In genomic region chr5:54419573-54420423, GRCh38 we compare ENCODE assay signal across 10 cellular contexts. TPM values are rescaled to one million over a fixed set of nuclear protein-coding genes. Genes with fewer than 3 reads are reported as not detected.
DNase-seq lines count a peak whose midpoint lies in the region; ATAC-seq, FAIRE-seq and TF ChIP-seq lines count a peak whose summit lies in the region.
"Not testable (repeated sequence)": the region's sequence is repeated elsewhere in the genome, so short reads cannot be mapped to it uniquely, and the experiment has no call there.
"Had no signal": no experiment of that assay in that cellular context is flagged by ENCODE, and none has a peak within 500 bp of the region (broad histone marks: within the 10 kb centered on the region; RNA-seq: fewer than 3 reads in every experiment).

No MANE protein-coding gene starts in this region.

- peak; percentile 86 for ATAC-seq in GM21515 (IDR thresholded peaks at IDR 0.05; ENCODE audit: unreplicated experiment)
- peak; percentile 47 for ATAC-seq in activated CD8-positive, alpha-beta memory T cell treated with anti-CD3 and anti-CD28 coated beads, Interleukin-2, amount 10 ng/mL, durations not matched to agents 7 days and 5 days
- peak; percentile 69 for ATAC-seq in lung (ENCODE audit: insufficient read depth, low FRiP score)

- TF ChIP-seq POLR2A in esophagus squamous epithelium (IDR thresholded peaks at IDR 0.05), result not testable (repeated sequence)

- H3K4me2 ChIP-seq in Loucy (ENCODE audit: low read depth, low read length, poor library complexity, severe bottlenecking), result not testable (repeated sequence)

- not testable (repeated sequence) for H3F3A ChIP-seq in Loucy (ENCODE audit: low read depth)

- intact Hi-C loops in esophagus squamous epithelium (cut with DNase I), result loop anchor here (10.0 kb wide), 1 partner anchor 175 kb away; no protein-coding TSS in a partner anchor

- H2AFZ ChIP-seq in Loucy (ENCODE audit: low read length), result not testable (repeated sequence)

- not testable (repeated sequence) for H3K36me3 Mint-ChIP-seq in activated CD8-positive, alpha-beta memory T cell treated with anti-CD3 and anti-CD28 coated beads, Interleukin-2, amount 10 ng/mL, durations not matched to agents 7 days and 5 days

- not testable (repeated sequence) for H3K9me2 ChIP-seq in Loucy (replicated peaks; ENCODE audit: low read depth, low read length)

- not testable (repeated sequence) for H3K27me3 ChIP-seq in Loucy (ENCODE audit: insufficient read depth, low read length, poor library complexity, severe bottlenecking); esophagus squamous epithelium; lung (ENCODE audit: control insufficient read depth, insufficient read depth)

- H3K27ac ChIP-seq in esophagus squamous epithelium; lung (ENCODE audit: low read depth in 1 of 2, low read length in 1 of 2): not testable (repeated sequence)

- not testable (repeated sequence) for DNase-seq in D721Med (ENCODE audit: insufficient read length, low spot score); activated CD8-positive, alpha-beta memory T cell treated with anti-CD3 and anti-CD28 coated beads, Interleukin-2, amount 10 ng/mL, durations not matched to agents 7 days and 5 days; esophagus squamous epithelium (lab: John Stamatoyannopoulos, UW); lung (ENCODE audit: low spot score)
- DNase-seq in NOMO-1 treated with dmso at 0.1 percent for 144 hours (lab: John Stamatoyannopoulos, UW; ENCODE audit: unreplicated experiment) (peak; percentile 9), superior temporal gyrus (ENCODE audit: extremely low spot score) (peak; percentile 87)

- H3K4me1 ChIP-seq in Loucy (ENCODE audit: insufficient read depth, low read length, poor library complexity, severe bottlenecking); lung (ENCODE audit: control insufficient read depth in 2 of 2, insufficient read depth in 2 of 2, low read length in 2 of 2): not testable (repeated sequence)
- H3K4me1 ChIP-seq in esophagus squamous epithelium, result peaks cover 0 to 16% (median 0%) of the 10 kb centered on the region in 3 donors

- not testable (repeated sequence) for H3K36me3 ChIP-seq in Loucy (ENCODE audit: insufficient read depth, low read length); esophagus squamous epithelium; lung (ENCODE audit: control insufficient read depth in 2 of 2, insufficient read depth in 2 of 2, low read length in 2 of 2)

- CTCF ChIA-PET in activated CD8-positive, alpha-beta memory T cell treated with anti-CD3 and anti-CD28 coated beads, Interleukin-2, amount 10 ng/mL, durations not matched to agents 7 days and 5 days (lab: Charles Lee), result interaction anchor here (0.6 to 1.3 kb wide), 18 partner anchors 9 to 851 kb away, joined by 3 to 20 read pairs (median 4); no protein-coding TSS in a partner anchor

- H3K9me3 Mint-ChIP-seq in activated CD8-positive, alpha-beta memory T cell treated with anti-CD3 and anti-CD28 coated beads, Interleukin-2, amount 10 ng/mL, durations not matched to agents 7 days and 5 days (ENCODE audit: low read depth), result not testable (repeated sequence)

- not testable (repeated sequence) for H3K9me3 ChIP-seq in Loucy (ENCODE audit: insufficient read depth, low read depth, low read length); esophagus squamous epithelium; lung (ENCODE audit: control insufficient read depth in 2 of 2, insufficient read depth in 1 of 2, low read length in 1 of 2)

- H3K9ac ChIP-seq in Loucy (ENCODE audit: low read depth, low read length, poor library complexity, severe bottlenecking), result not testable (repeated sequence)

- H3K27ac Mint-ChIP-seq in activated CD8-positive, alpha-beta memory T cell treated with anti-CD3 and anti-CD28 coated beads, Interleukin-2, amount 10 ng/mL, durations not matched to agents 7 days and 5 days, result not testable (repeated sequence)

- not testable (repeated sequence) for FAIRE-seq in D721Med (lab: Jason Lieb, UNC)

- not testable (repeated sequence) for H3K79me2 ChIP-seq in Loucy (ENCODE audit: insufficient read depth, low read length)

- not testable (repeated sequence) for H3K4me3 Mint-ChIP-seq in activated CD8-positive, alpha-beta memory T cell treated with anti-CD3 and anti-CD28 coated beads, Interleukin-2, amount 10 ng/mL, durations not matched to agents 7 days and 5 days

- H3K4me3 ChIP-seq in Loucy (ENCODE audit: low read length, poor library complexity, severe bottlenecking); esophagus squamous epithelium; lung: not testable (repeated sequence)

- not testable (repeated sequence) for H3K4me1 Mint-ChIP-seq in activated CD8-positive, alpha-beta memory T cell treated with anti-CD3 and anti-CD28 coated beads, Interleukin-2, amount 10 ng/mL, durations not matched to agents 7 days and 5 days

- WGBS in esophagus squamous epithelium, 2 donors, result 32 to 42% methylated on average over 8 to 9 of the region's 10 CpGs
- WGBS in lung, 2 donors, result 46 to 54% methylated on average over 10 of the region's 10 CpGs

- H3K27me3 Mint-ChIP-seq in activated CD8-positive, alpha-beta memory T cell treated with anti-CD3 and anti-CD28 coated beads, Interleukin-2, amount 10 ng/mL, durations not matched to agents 7 days and 5 days, result peaks cover 24% of the 10 kb centered on the region

- not testable (repeated sequence) for H4K20me1 ChIP-seq in Loucy (ENCODE audit: insufficient read depth, low read length, poor library complexity, severe bottlenecking)

- TF ChIP-seq CTCF in D721Med (IDR thresholded peaks at IDR 0.05; ENCODE audit: insufficient read depth, missing control alignments) (peak; percentile 79), Loucy (conservative IDR thresholded peaks at IDR 0.05; ENCODE audit: low read length) (peak; percentile 85), esophagus squamous epithelium (IDR thresholded peaks at IDR 0.05) (peak; percentile 48 to 83 (median 73)), lung (IDR thresholded peaks at IDR 0.05; ENCODE audit: control extremely low read depth, extremely low read depth) (peak; percentile 53)

RNA-seq across cellular contexts. Expression of gene HSPB3, which starts 35.7 kb away (rescaled TPM):
- not detected for total RNA-seq in activated CD8-positive, alpha-beta memory T cell treated with anti-CD3 and anti-CD28 coated beads, Interleukin-2, amount 10 ng/mL, durations not matched to agents 7 days and 5 days
- total RNA-seq in esophagus squamous epithelium (10 to 100 TPM in 1 of 4 donors, 1 to 10 TPM in 1, under 1 TPM in 1, not detected in 1; 0.40 to 14.1 (median 2.4) TPM), lung (1 to 10 TPM in 1 of 2 donors, not detected in 1; 1.5 TPM)
- polyA plus RNA-seq in lung, result 1 to 10 TPM in 1 of 2 donors, under 1 TPM in 1; 0.47 to 1.7 TPM
- total RNA-seq: activated CD8-positive, alpha-beta memory T cell treated with anti-CD3 and anti-CD28 coated beads for 36 hours; glomerular endothelial cell had no signal
